25 cellular contexts compared by ENCODE assay signal in genomic region chr11:92642146-92642919, GRCh38.
DNase-seq lines count a peak whose midpoint lies in the region; TF ChIP-seq lines count a peak whose summit lies in the region.
"Had no signal": no experiment of that assay in that cellular context is flagged by ENCODE, and none has a peak within 500 bp of the region (broad histone marks: within the 10 kb centered on the region; RNA-seq: fewer than 3 reads in every experiment).

No MANE protein-coding gene starts in this region.

- H3K27ac Mint-ChIP-seq in Caco-2 (ENCODE audit: unreplicated experiment): no peak overlapping the region
- H3K27ac Mint-ChIP-seq: activated naive CD8-positive, alpha-beta T cell; natural killer cell treated with Interleukin-12 subunit alpha and Interleukin-12 subunit beta and Interleukin-15 and Interleukin-18, amount 100 ng/mL, for 72 hours; stimulated activated memory B cell treated with anti-CD40 and anti-IgM and Interleukin-4, amounts not matched to agents 10 μg/mL and 1 μg/mL and 100 μg/mL, for 72 hours had no signal

- H3K27me3 Mint-ChIP-seq in Caco-2 (ENCODE audit: insufficient read depth, unreplicated experiment): no peaks in the 10 kb centered on the region
- H3K27me3 Mint-ChIP-seq: activated naive CD8-positive, alpha-beta T cell; natural killer cell treated with Interleukin-12 subunit alpha and Interleukin-12 subunit beta and Interleukin-15 and Interleukin-18, amount 100 ng/mL, for 72 hours; stimulated activated memory B cell treated with anti-CD40 and anti-IgM and Interleukin-4, amounts not matched to agents 10 μg/mL and 1 μg/mL and 100 μg/mL, for 72 hours had no signal

- H3K4me2 ChIP-seq in mammary epithelial cell (ENCODE audit: insufficient read depth, low read depth, low read length): no peak overlapping the region

- H3K4me3 ChIP-seq in mammary epithelial cell (replicated peaks in 1 of 3; ENCODE audit: insufficient read depth in 1 of 3, low read depth in 2 of 3, low read length in 3 of 3) (no peak overlapping the region), Caco-2 (ENCODE audit: low read depth, low read length) (no peak overlapping the region)
- H3K4me3 ChIP-seq: skin epidermis had no signal

- no peaks in the 10 kb centered on the region for H3K9me3 Mint-ChIP-seq in Caco-2 (ENCODE audit: unreplicated experiment)
- H3K9me3 Mint-ChIP-seq: stimulated activated memory B cell treated with anti-CD40 and anti-IgM and Interleukin-4, amounts not matched to agents 10 μg/mL and 1 μg/mL and 100 μg/mL, for 72 hours had no signal

- H3K9ac ChIP-seq in mammary epithelial cell (ENCODE audit: insufficient read depth, low read length): no peak overlapping the region

- H2AFZ ChIP-seq in mammary epithelial cell (ENCODE audit: low read depth, low read length): no peak overlapping the region

- H3K27me3 ChIP-seq in mammary epithelial cell (ENCODE audit: insufficient read depth, low read length) (no peaks in the 10 kb centered on the region), Caco-2 (replicated peaks; ENCODE audit: control insufficient read depth, insufficient read depth, low read length) (no peaks in the 10 kb centered on the region)

- intact Hi-C loops in mammary epithelial cell (cut with micrococcal nuclease): no loop called here
- intact Hi-C loops in Caco-2 (cut with micrococcal nuclease; ENCODE audit: unreplicated experiment): no loop called here

- H3K36me3 ChIP-seq in mammary epithelial cell (ENCODE audit: insufficient read depth, low read length) (no peaks in the 10 kb centered on the region), Caco-2 (ENCODE audit: control insufficient read depth, insufficient read depth, low read length) (no peaks in the 10 kb centered on the region)

- H3K4me1 ChIP-seq in mammary epithelial cell (ENCODE audit: insufficient read depth, low read length): no peaks in the 10 kb centered on the region
- no peaks in the 10 kb centered on the region for H3K4me1 ChIP-seq in Caco-2

- no peaks in the 10 kb centered on the region for H3K4me1 Mint-ChIP-seq in Caco-2 (ENCODE audit: low read depth, unreplicated experiment)
- H3K4me1 Mint-ChIP-seq: stimulated activated memory B cell treated with anti-CD40 and anti-IgM and Interleukin-4, amounts not matched to agents 10 μg/mL and 1 μg/mL and 100 μg/mL, for 72 hours had no signal

- no peak overlapping the region for H3K27ac ChIP-seq in mammary epithelial cell (ENCODE audit: insufficient read depth, low read depth, low read length)
- H3K27ac ChIP-seq: skin epidermis had no signal

- peak in 1 of 2 donors; percentile 5 for TF ChIP-seq CTCF in mammary epithelial cell (conservative IDR thresholded peaks at IDR 0.05 in 1 of 2, IDR thresholded peaks at IDR 0.05 in 1 of 2; ENCODE audit: extremely low read depth in 1 of 2, insufficient read depth in 1 of 2, low read depth in 1 of 2, low read length in 2 of 2)
- no peak for TF ChIP-seq CTCF in Caco-2 (IDR thresholded peaks at IDR 0.05; ENCODE audit: insufficient read depth in 1 of 2, low read depth in 1 of 2, low read length in 1 of 2, severe bottlenecking in 1 of 2, unreplicated experiment in 1 of 2)

- H3K79me2 ChIP-seq in mammary epithelial cell (ENCODE audit: insufficient read depth, low read length): no peaks in the 10 kb centered on the region

- in situ Hi-C loops in mammary epithelial cell (cut with MboI; ENCODE audit: low sequenced_read_pairs in 2 of 2): no loop called here

- H3K4me3 Mint-ChIP-seq in Caco-2 (ENCODE audit: unreplicated experiment): no peak overlapping the region
- H3K4me3 Mint-ChIP-seq: activated naive CD8-positive, alpha-beta T cell; natural killer cell treated with Interleukin-12 subunit alpha and Interleukin-12 subunit beta and Interleukin-15 and Interleukin-18, amount 100 ng/mL, for 72 hours; stimulated activated memory B cell treated with anti-CD40 and anti-IgM and Interleukin-4, amounts not matched to agents 10 μg/mL and 1 μg/mL and 100 μg/mL, for 72 hours had no signal

- H3K36me3 Mint-ChIP-seq in Caco-2 (ENCODE audit: insufficient read depth, unreplicated experiment): no peaks in the 10 kb centered on the region
- H3K36me3 Mint-ChIP-seq: activated naive CD8-positive, alpha-beta T cell; natural killer cell treated with Interleukin-12 subunit alpha and Interleukin-12 subunit beta and Interleukin-15 and Interleukin-18, amount 100 ng/mL, for 72 hours; stimulated activated memory B cell treated with anti-CD40 and anti-IgM and Interleukin-4, amounts not matched to agents 10 μg/mL and 1 μg/mL and 100 μg/mL, for 72 hours had no signal

- CTCF ChIA-PET in mammary epithelial cell (lab: Charles Lee; ENCODE audit: low non-redundant PET) (no interaction called here), Caco-2 (lab: Charles Lee) (no interaction called here)

- H4K20me1 ChIP-seq in mammary epithelial cell (ENCODE audit: insufficient read depth, low read length): no peaks in the 10 kb centered on the region

- POLR2A ChIA-PET in Caco-2 (lab: Charles Lee): no interaction called here

- no peaks in the 10 kb centered on the region for H3K9me3 ChIP-seq in mammary epithelial cell (replicated peaks; ENCODE audit: insufficient read depth, low read length)
- no peaks in the 10 kb centered on the region for H3K9me3 ChIP-seq in Caco-2

- BruUV-seq in mammary epithelial cell (replicated peaks; lab: Mats Ljungman, UMichigan) (no TSS peak), Caco-2 (replicated peaks; lab: Mats Ljungman, UMichigan) (no TSS peak)

- dilution Hi-C loops in mammary epithelial cell (cut with HindIII; ENCODE audit: low sequenced_read_pairs): no loop called here

- DNase-seq in EL (peak; percentile 37), NCI-H446 treated with DMSO at 0.1 percent for 48 hours (lab: John Stamatoyannopoulos, UW) (peak; percentile 27), mammary epithelial cell (peak; percentile 32), kidney glomerular epithelial cell (lab: John Stamatoyannopoulos, UW) (peak; percentile 11), activated gamma-delta T cell treated with Interleukin-2 at 50 U/mL for 16 hours (no peak), NCI-H2029 (lab: John Stamatoyannopoulos, UW) (no peak), Caco-2 (no peak)
- DNase-seq: activated CD4-positive, alpha-beta T cell treated with anti-CD3 and anti-CD28 coated beads, Interleukin-2, amount 50 U/mL, for 1 hour; activated CD4-positive, CD25-positive, alpha-beta regulatory T cell; activated effector memory CD4-positive, alpha-beta T cell treated with Interleukin-2 at 50 U/mL for 16 hours; activated T-cell treated with anti-CD3 and anti-CD28 coated beads, Interleukin-2, amount 50 U/mL, for 1 hour; C1 segment of cervical spinal cord; central memory CD4-positive, alpha-beta T cell; DMS79; IMR-90; NCI-H1048; NCI-H1694 treated with DMSO at 0.1 percent for 48 hours; NCI-H2171 treated with DMSO at 0.1 percent for 48 hours; substantia nigra; T1000; trophoblast cell had no signal

Comparison
In these comparisons a context has a peak if more than half of its experiments do, and no peak if none do; other contexts are left out.
1. DNase-seq: peak in EL (single experiment), NCI-H446 treated with DMSO at 0.1 percent for 48 hours (single experiment), mammary epithelial cell (single experiment) and kidney glomerular epithelial cell (single experiment); none in activated gamma-delta T cell treated with Interleukin-2 at 50 U/mL for 16 hours (single experiment), NCI-H2029 (single experiment) and Caco-2 (0 of 2).